1 cellular context compared by ENCODE assay signal in genomic region chr11:29260939-29261705, GRCh38.
A peak's percentile ranks its signal among the peaks of the same experiment; 100 is the strongest.
TF ChIP-seq lines count a peak whose summit lies in the region.

No MANE protein-coding gene starts in this region.

TF ChIP-seq in HepG2, 621 proteins besides CTCF, POLR2A, EP300 and RAD21 (continued from another document):
- TF ChIP-seq ZFP91 (CRISPR knock-in tag; IDR thresholded peaks at IDR 0.05; ENCODE audit: borderline replicate concordance) (no peak), NFIC (IDR thresholded peaks at IDR 0.05; ENCODE audit: low read length) (no peak), TFAP4 (IDR thresholded peaks at IDR 0.05; ENCODE audit: borderline replicate concordance, low read depth) (0 out of 2 replicates have a peak, but pooled peaks have one; percentile 27), NFAT5 (CRISPR knock-in tag; IDR thresholded peaks at IDR 0.05) (no peak), FOSL2 (CRISPR knock-in tag; IDR thresholded peaks at IDR 0.05) (peak; percentile 95), FOSL1 (CRISPR knock-in tag; IDR thresholded peaks at IDR 0.05; ENCODE audit: borderline replicate concordance) (0 out of 2 replicates have a peak, but pooled peaks have one; percentile 44), GMEB1 (CRISPR knock-in tag; IDR thresholded peaks at IDR 0.05; ENCODE audit: borderline replicate concordance) (no peak), ZNF644 (CRISPR knock-in tag; IDR thresholded peaks at IDR 0.05; ENCODE audit: low read depth) (peak; percentile 16; the same call in 1 of the 2 replicates), ZNF317 (CRISPR knock-in tag; IDR thresholded peaks at IDR 0.05) (no peak)
